ENCODE assay signal across 13 cellular contexts in the genomic region with DNA sequence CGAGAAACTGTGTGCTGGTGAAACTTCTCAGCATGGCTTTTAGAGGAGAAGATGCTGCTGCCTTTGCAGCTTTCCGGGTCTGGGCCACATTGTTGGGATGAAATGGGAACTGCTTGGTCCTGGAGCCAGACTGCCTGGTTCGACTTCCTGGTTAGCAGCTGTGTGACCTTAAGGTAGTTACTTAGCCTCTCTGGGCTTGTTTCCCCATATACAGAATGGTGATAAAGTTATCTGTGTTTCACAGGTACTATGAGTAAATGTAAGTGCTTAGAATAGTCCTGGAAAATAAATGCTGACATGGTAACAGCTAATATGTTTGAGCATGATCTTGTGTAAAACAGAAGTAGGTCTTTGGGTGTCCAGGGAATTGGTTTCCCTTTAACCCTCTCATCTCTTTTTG.
"Had no signal": no experiment of that assay in that cellular context is flagged by ENCODE, and none has a peak within 500 bp of the region (broad histone marks: within the 10 kb centered on the region; RNA-seq: fewer than 3 reads in every experiment).

No MANE protein-coding gene starts in this region.

- DNase-seq: activated CD4-positive, alpha-beta T cell treated with anti-CD3 and anti-CD28 coated beads for 48 hours; activated CD8-positive, alpha-beta memory T cell treated with anti-CD3 and anti-CD28 coated beads, Interleukin-2, amount 50 U/mL, for 48 hours; activated CD8-positive, alpha-beta T cell treated with anti-CD3 and anti-CD28 coated beads, Interleukin-2, amount 10 ng/mL, durations not matched to agents 7 days and 5 days; activated naive CD4-positive, alpha-beta T cell treated with Interleukin-2 at 50 U/mL for 16 hours; cortex of kidney; effector CD8-positive, alpha-beta T cell; small intestine had no signal

- H3K4me1 Mint-ChIP-seq: central memory CD8-positive, alpha-beta T cell had no signal

- H3K9me3 Mint-ChIP-seq: central memory CD8-positive, alpha-beta T cell; natural killer cell treated with Interleukin-12 subunit alpha and Interleukin-12 subunit beta and Interleukin-15 and Interleukin-18, amount 100 ng/mL, for 72 hours; T-helper 1 cell treated with Interleukin-12 subunit alpha and Interleukin-12 subunit beta and Interleukin-4 antibody, amounts not matched to agents 30 μg/mL and 1 μg/mL, for 36 hours; type B pancreatic cell; WTC11 had no signal

- H3K27ac Mint-ChIP-seq: activated CD8-positive, alpha-beta T cell treated with anti-CD3 and anti-CD28 coated beads, Interleukin-2, amount 10 ng/mL, durations not matched to agents 7 days and 5 days; natural killer cell treated with Interleukin-12 subunit alpha and Interleukin-12 subunit beta and Interleukin-15 and Interleukin-18, amount 100 ng/mL, for 72 hours; T-helper 1 cell treated with Interleukin-12 subunit alpha and Interleukin-12 subunit beta and Interleukin-4 antibody, amounts not matched to agents 30 μg/mL and 1 μg/mL, for 36 hours; type B pancreatic cell had no signal

- H3K4me3 Mint-ChIP-seq: activated CD8-positive, alpha-beta T cell treated with anti-CD3 and anti-CD28 coated beads, Interleukin-2, amount 10 ng/mL, durations not matched to agents 7 days and 5 days; central memory CD8-positive, alpha-beta T cell; natural killer cell treated with Interleukin-12 subunit alpha and Interleukin-12 subunit beta and Interleukin-15 and Interleukin-18, amount 100 ng/mL, for 72 hours; T-helper 1 cell treated with Interleukin-12 subunit alpha and Interleukin-12 subunit beta and Interleukin-4 antibody, amounts not matched to agents 30 μg/mL and 1 μg/mL, for 36 hours; type B pancreatic cell; WTC11 had no signal

- ATAC-seq: activated CD8-positive, alpha-beta T cell treated with anti-CD3 and anti-CD28 coated beads, Interleukin-2, amount 10 ng/mL, durations not matched to agents 7 days and 5 days; natural killer cell treated with Interleukin-12 subunit alpha and Interleukin-12 subunit beta and Interleukin-15 and Interleukin-18, amount 100 ng/mL, for 72 hours; WTC11 had no signal

- H3K36me3 Mint-ChIP-seq: natural killer cell treated with Interleukin-12 subunit alpha and Interleukin-12 subunit beta and Interleukin-15 and Interleukin-18, amount 100 ng/mL, for 72 hours had no signal

- H3K27me3 Mint-ChIP-seq: central memory CD8-positive, alpha-beta T cell; natural killer cell treated with Interleukin-12 subunit alpha and Interleukin-12 subunit beta and Interleukin-15 and Interleukin-18, amount 100 ng/mL, for 72 hours; type B pancreatic cell had no signal

- H3K4me3 ChIP-seq: lung had no signal
